Comparison of ENCODE assay signal across 7 cellular contexts in genomic region chr7:53675835-53676234, GRCh38.
"Had no signal": no experiment of that assay in that cellular context is flagged by ENCODE, and none has a peak within 500 bp of the region (broad histone marks: within the 10 kb centered on the region; RNA-seq: fewer than 3 reads in every experiment).

No MANE protein-coding gene starts in this region.

- H3K27ac ChIP-seq: HL-60, KMS-11 had no signal

- H3K9ac ChIP-seq: KMS-11 had no signal

- DNase-seq: IMR-90, KBM-7, KG1 had no signal

- H3K4me2 ChIP-seq: KMS-11 had no signal

- ATAC-seq: HepG2 had no signal

- FAIRE-seq: HepG2, HTR-8/SVneo had no signal
